In genomic region chr9:137229903-137230719, GRCh38 we compare ENCODE assay signal across 1 cellular context.
TF ChIP-seq lines count a peak whose summit lies in the region.

No MANE protein-coding gene starts in this region.

TF ChIP-seq in GM12891, 5 proteins besides CTCF, POLR2A, EP300 and RAD21:
- TF ChIP-seq POLR2AphosphoS5 (IDR thresholded peaks at IDR 0.05; ENCODE audit: low read depth, low read length) (no peak), POU2F2 (IDR thresholded peaks at IDR 0.05; ENCODE audit: low read depth, low read length) (no peak), TAF1 (IDR thresholded peaks at IDR 0.05; ENCODE audit: low read depth, low read length) (no peak), PAX5 (IDR thresholded peaks at IDR 0.05; ENCODE audit: insufficient read depth, low read length, severe bottlenecking) (no peak), SPI1 (IDR thresholded peaks at IDR 0.05; ENCODE audit: low read depth, low read length) (no peak)
